16 cellular contexts compared by ENCODE assay signal in the genomic region with DNA sequence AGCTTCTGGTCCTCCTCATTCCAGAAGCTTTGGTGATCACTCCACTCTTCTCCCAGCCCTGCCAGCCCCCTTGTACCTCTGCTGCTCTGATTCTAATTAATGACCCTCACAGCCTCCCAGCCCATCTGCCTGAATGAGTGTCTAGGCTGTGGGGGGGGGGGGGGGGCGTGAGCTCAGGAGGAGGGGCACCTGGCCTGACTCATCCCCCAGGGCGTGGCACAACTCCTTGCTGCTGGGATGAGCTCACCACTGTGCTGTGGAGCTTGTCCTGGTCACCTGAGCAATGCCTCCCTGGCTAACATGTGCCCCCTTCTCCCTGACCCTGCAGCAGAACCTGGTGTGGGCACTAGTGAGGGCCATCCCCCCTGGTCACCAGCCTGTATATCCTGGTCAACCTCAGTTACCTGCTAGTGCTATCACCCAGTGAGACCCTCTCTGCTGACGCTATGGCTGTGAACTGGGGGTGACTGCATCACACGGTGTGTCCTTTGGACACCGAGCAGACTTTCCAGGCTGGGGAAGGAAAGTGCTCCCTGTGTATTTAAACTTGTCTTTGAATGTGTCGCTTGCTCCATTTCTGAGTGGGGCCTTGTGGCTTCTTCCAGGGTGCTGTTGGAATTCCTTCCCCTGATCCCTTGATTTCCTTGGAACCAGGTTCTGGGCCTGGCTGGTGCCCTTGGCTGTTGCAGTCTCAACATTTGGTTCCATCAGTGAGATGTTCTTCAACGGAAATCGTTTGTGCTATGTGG. TPM values are rescaled to one million over a fixed set of nuclear protein-coding genes. Genes with fewer than 3 reads are reported as not detected.
DNase-seq lines count a peak whose midpoint lies in the region; ATAC-seq, FAIRE-seq and TF ChIP-seq lines count a peak whose summit lies in the region.
"Had no signal": no experiment of that assay in that cellular context is flagged by ENCODE, and none has a peak within 500 bp of the region (broad histone marks: within the 10 kb centered on the region; RNA-seq: fewer than 3 reads in every experiment).

No MANE protein-coding gene starts in this region.

- H3K27me3 Mint-ChIP-seq in T-cell = peaks cover 7 to 17% of the 10 kb centered on the region in 2 donors

- H3K27me3 ChIP-seq in RWPE2 (ENCODE audit: insufficient read depth, poor library complexity, severe bottlenecking) (no peaks in the 10 kb centered on the region), stomach (no peaks in the 10 kb centered on the region)

- TF ChIP-seq RAD21 in A549 (conservative IDR thresholded peaks at IDR 0.05 in 1 of 2, IDR thresholded peaks at IDR 0.05 in 1 of 2) = no peak

- TF ChIP-seq EP300 in A549 (IDR thresholded peaks at IDR 0.05) (no peak), stomach (IDR thresholded peaks at IDR 0.05) (no peak)

- no peaks in the 10 kb centered on the region for H3K36me3 ChIP-seq in RWPE2 (ENCODE audit: low read depth)
- no peaks in the 10 kb centered on the region for H3K36me3 ChIP-seq in stomach
- H3K36me3 ChIP-seq: HAP-1, lower lobe of right lung had no signal

- H3K36me3 Mint-ChIP-seq in T-cell = no peaks in the 10 kb centered on the region

- no peak for FAIRE-seq in A549 (lab: Jason Lieb, UNC)
- no peak for FAIRE-seq in H54 (lab: Jason Lieb, UNC)
- FAIRE-seq: astrocyte had no signal

- no peaks in the 10 kb centered on the region for H3K9me3 Mint-ChIP-seq in T-cell

- H3K4me3 ChIP-seq in A549 (no peak overlapping the region), RWPE2 (ENCODE audit: severe bottlenecking) (no peak overlapping the region), stomach (no peak overlapping the region)
- H3K4me3 ChIP-seq: HAP-1, lower lobe of right lung had no signal

- ATAC-seq in A549 (peak; percentile 26 to 37; a peak in 3 of 6 replicates), RWPE2 (ENCODE audit: low read depth) (peak; percentile 87), T-cell (replicated peaks in 1 of 4) (no peak)
- ATAC-seq: lower lobe of right lung had no signal

- H3K27ac ChIP-seq in A549 (no peak overlapping the region), RWPE2 (ENCODE audit: poor library complexity, severe bottlenecking) (no peak overlapping the region), stomach (no peak overlapping the region)
- H3K27ac ChIP-seq: lower lobe of right lung had no signal

- no peak overlapping the region for H3K27ac Mint-ChIP-seq in T-cell

- POLR2A ChIA-PET in A549 (lab: Yijun Ruan, JAX) (interaction anchor here (0.6 to 0.7 kb wide), 2 partner anchors 54 to 242 kb away, joined by 3 to 5 read pairs; a partner anchor contains a TSS), T-cell (lab: Charles Lee) (no interaction called here)

- CTCF ChIA-PET in A549 (lab: Yijun Ruan, JAX) = interaction anchor here (0.6 to 3.5 kb wide), 7 partner anchors 12 to 251 kb away, joined by 3 to 21 read pairs (median 9); no protein-coding TSS in a partner anchor
- CTCF ChIA-PET in T-cell (lab: Charles Lee) = no interaction called here

- H3K4me1 Mint-ChIP-seq in T-cell = no peaks in the 10 kb centered on the region

- intact Hi-C loops in stomach (cut with DNase I; ENCODE audit: low total_unique reads) = no loop called here

- H3K4me2 ChIP-seq in A549 = no peak overlapping the region

- no peak overlapping the region for H3K4me3 Mint-ChIP-seq in T-cell

- TF ChIP-seq POLR2A in A549 (IDR thresholded peaks at IDR 0.05; ENCODE audit: low read length) (no peak), H54 (IDR thresholded peaks at IDR 0.05; ENCODE audit: low read depth, low read length) (no peak), stomach (IDR thresholded peaks at IDR 0.05) (no peak)

- no peaks in the 10 kb centered on the region for H3K9me3 ChIP-seq in A549
- no peaks in the 10 kb centered on the region for H3K9me3 ChIP-seq in RWPE2 (ENCODE audit: severe bottlenecking)
- H3K9me3 ChIP-seq in stomach = no peaks in the 10 kb centered on the region
- H3K9me3 ChIP-seq: HAP-1, lower lobe of right lung had no signal

- H3K4me1 ChIP-seq in A549 (no peaks in the 10 kb centered on the region), RWPE2 (ENCODE audit: insufficient read depth, poor library complexity, severe bottlenecking) (peaks cover 4% of the 10 kb centered on the region), stomach (no peaks in the 10 kb centered on the region)
- H3K4me1 ChIP-seq: HAP-1, lower lobe of right lung had no signal

- no peak for TF ChIP-seq CTCF in A549 (IDR thresholded peaks at IDR 0.05)
- no peak for TF ChIP-seq CTCF in RWPE2 (IDR thresholded peaks at IDR 0.05; ENCODE audit: poor library complexity, severe bottlenecking)
- TF ChIP-seq CTCF in stomach (IDR thresholded peaks at IDR 0.05) = no peak

- peak; percentile 34 to 44 for DNase-seq in A549 (ENCODE audit: low read depth in 1 of 2, low spot score in 1 of 2)
- peak; percentile 35 for DNase-seq in H54 (ENCODE audit: insufficient read length, low spot score)
- peak; percentile 80 for DNase-seq in RWPE2 (ENCODE audit: low spot score)
- DNase-seq in kidney glomerular epithelial cell (lab: John Stamatoyannopoulos, UW) = peak; percentile 28
- no peak for DNase-seq in activated gamma-delta T cell (lab: John Stamatoyannopoulos, UW)
- DNase-seq in stomach = no peak
- no peak for DNase-seq in stimulated activated CD4-positive, alpha-beta T cell treated with anti-CD3 and anti-CD28 coated beads, Interleukin-12 subunit alpha, Interleukin-12 subunit beta, amount 100 ng/mL, for 4 hours
- no peak for DNase-seq in T-cell
- DNase-seq: AML-193; DMS153; lower lobe of right lung; NCI-H1417 treated with DMSO at 0.1 percent for 48 hours; right cardiac atrium; stimulated activated CD4-positive, alpha-beta T cell treated with anti-CD3 and anti-CD28 coated beads, Interleukin-4, amount 100 ng/mL, for 24 hours had no signal

- 63% methylated on average over 7 of the region's 8 CpGs for WGBS in A549 (ENCODE audit: missing lambda C conversion rate)
- WGBS in stomach, 5 donors = 75 to 87% (median 80%) methylated on average over 7 to 8 of the region's 8 CpGs

TF ChIP-seq in A549, 52 proteins besides CTCF, POLR2A, EP300 and RAD21:
- TF ChIP-seq MAFK (IDR thresholded peaks at IDR 0.05; ENCODE audit: partially characterized antibody) (no peak), HDAC2 (IDR thresholded peaks at IDR 0.05) (no peak), SREBF2 (IDR thresholded peaks at IDR 0.05) (no peak), FOSL2 (IDR thresholded peaks at IDR 0.05) (no peak), FOSL2 (CRISPR knock-in tag; IDR thresholded peaks at IDR 0.05) (no peak), RNF2 (IDR thresholded peaks at IDR 0.05; ENCODE audit: borderline replicate concordance, low read depth) (no peak), TP53 (CRISPR knock-in tag; IDR thresholded peaks at IDR 0.05) (no peak), RCOR1 (IDR thresholded peaks at IDR 0.05; ENCODE audit: low read depth, low read length) (no peak), ZC3H11A (IDR thresholded peaks at IDR 0.05) (no peak), BHLHE40 (IDR thresholded peaks at IDR 0.05; ENCODE audit: low read depth, low read length) (no peak), ZSCAN20 (CRISPR knock-in tag; IDR thresholded peaks at IDR 0.05) (no peak)
- TF ChIP-seq, protein P1, sequence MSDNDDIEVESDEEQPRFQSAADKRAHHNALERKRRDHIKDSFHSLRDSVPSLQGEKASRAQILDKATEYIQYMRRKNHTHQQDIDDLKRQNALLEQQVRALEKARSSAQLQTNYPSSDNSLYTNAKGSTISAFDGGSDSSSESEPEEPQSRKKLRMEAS (IDR thresholded peaks at IDR 0.05) = no peak
- TF ChIP-seq, protein P2, sequence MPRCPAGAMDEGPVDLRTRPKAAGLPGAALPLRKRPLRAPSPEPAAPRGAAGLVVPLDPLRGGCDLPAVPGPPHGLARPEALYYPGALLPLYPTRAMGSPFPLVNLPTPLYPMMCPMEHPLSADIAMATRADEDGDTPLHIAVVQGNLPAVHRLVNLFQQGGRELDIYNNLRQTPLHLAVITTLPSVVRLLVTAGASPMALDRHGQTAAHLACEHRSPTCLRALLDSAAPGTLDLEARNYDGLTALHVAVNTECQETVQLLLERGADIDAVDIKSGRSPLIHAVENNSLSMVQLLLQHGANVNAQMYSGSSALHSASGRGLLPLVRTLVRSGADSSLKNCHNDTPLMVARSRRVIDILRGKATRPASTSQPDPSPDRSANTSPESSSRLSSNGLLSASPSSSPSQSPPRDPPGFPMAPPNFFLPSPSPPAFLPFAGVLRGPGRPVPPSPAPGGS (IDR thresholded peaks at IDR 0.05) = no peak

RNA-seq across cellular contexts. Expression of a gene that starts 41.5 kb away (rescaled TPM):
- polyA plus RNA-seq in A549 (2011; rRNA removed) (93.8 and 94.2 TPM in 2 replicates), A549 (2017; fragmentation: RNase III; extraction: RNeasy Plus Mini Kit Qiagen cat#74134 plus additional on column Dnase treatment) (44.6 to 45.2 TPM (median 44.8 TPM) in 3 replicates), stomach (10 to 100 TPM; 22.2 to 32.7 (median 26.5) TPM)
- 21.5 and 30.3 TPM in 2 replicates for polyA plus RNA-seq in A549 (2012; cell fraction: cytosol; rRNA removed)
- polyA plus RNA-seq in A549 (2012; cell fraction: nucleus; rRNA removed) = 18.3 and 23.5 TPM in 2 replicates
- 196 and 245 TPM in 2 replicates for polyA minus RNA-seq in A549 (2011; rRNA and poly(A)+ RNA removed)
- total RNA-seq in stomach (100 to 1,000 TPM in 1 of 5 donors, 10 to 100 TPM in 4; 20.9 to 128 (median 54.0) TPM), T-cell (100 to 1,000 TPM; 128 to 154 (median 138) TPM)

RNA-seq across cellular contexts. Expression of a gene that starts 54.7 kb away (rescaled TPM):
- polyA plus RNA-seq in A549 (2011; rRNA removed) = 110 and 157 TPM in 2 replicates
- 188 and 248 TPM in 2 replicates for polyA plus RNA-seq in A549 (2012; cell fraction: cytosol; rRNA removed)
- polyA plus RNA-seq in A549 (2012; cell fraction: nucleus; rRNA removed) = 254 and 349 TPM in 2 replicates
- 84.5 to 99.9 TPM (median 87.1 TPM) in 3 replicates for polyA plus RNA-seq in A549 (2017; fragmentation: RNase III; extraction: RNeasy Plus Mini Kit Qiagen cat#74134 plus additional on column Dnase treatment)
- 40.0 and 55.9 TPM in 2 replicates for polyA minus RNA-seq in A549 (2011; rRNA and poly(A)+ RNA removed)
- 1,000 to 10,000 TPM in 1 of 5 donors, 100 to 1,000 TPM in 4; 353 to 1,146 (median 607) TPM for total RNA-seq in stomach
- polyA plus RNA-seq in stomach = 100 to 1,000 TPM; 143 to 327 (median 145) TPM
- 10 to 100 TPM; 11.4 to 42.4 (median 14.7) TPM for total RNA-seq in T-cell

Comparison
In these comparisons a context has a peak if more than half of its experiments do, and no peak if none do; other contexts are left out.
1. ATAC-seq: peak in A549 (2 of 2) and RWPE2 (single experiment); none in T-cell (0 of 4).
2. DNase-seq: peak in A549 (2 of 2), H54 (single experiment), RWPE2 (single experiment) and kidney glomerular epithelial cell (single experiment); none in activated gamma-delta T cell (single experiment), stomach (single experiment), stimulated activated CD4-positive, alpha-beta T cell treated with anti-CD3 and anti-CD28 coated beads, Interleukin-12 subunit alpha, Interleukin-12 subunit beta, amount 100 ng/mL, for 4 hours (single experiment) and T-cell (0 of 34).
3. RNA of a gene that starts 54.7 kb away (total RNA-seq): 353 to 1,146 TPM in stomach; 11.4 to 42.4 TPM in T-cell; every median in the first group is over 4 times any median in the second.